In genomic region chrX:15738686-15739016, GRCh38 we compare ENCODE assay signal across 8 cellular contexts. TPM values are rescaled to one million over a fixed set of nuclear protein-coding genes. Genes with fewer than 3 reads are reported as not detected.
DNase-seq lines count a peak whose midpoint lies in the region; ATAC-seq and TF ChIP-seq lines count a peak whose summit lies in the region.

No MANE protein-coding gene starts in this region.

- intact Hi-C loops in prostate gland (cut with DNase I), result loop anchor here (10.0 kb wide), 1 partner anchor 54 kb away; no protein-coding TSS in a partner anchor

- TF ChIP-seq CTCF in GM12864 (IDR thresholded peaks at IDR 0.05; ENCODE audit: low read depth, low read length, missing control alignments), result no peak
- TF ChIP-seq CTCF in SK-N-SH (IDR thresholded peaks at IDR 0.05), result no peak
- TF ChIP-seq CTCF in prostate gland (IDR thresholded peaks at IDR 0.05), result no peak

- peak overlapping the region; percentile 67; the same call in 1 of the 2 replicates for H2AFZ ChIP-seq in SK-N-SH (ENCODE audit: low read depth)

- CTCF ChIA-PET in SK-N-SH (lab: Yijun Ruan, JAX), result interaction anchor here (1.3 kb wide), 1 partner anchor 77 kb away, joined by 5 read pairs; no protein-coding TSS in a partner anchor

- no peak for TF ChIP-seq RAD21 in SK-N-SH (IDR thresholded peaks at IDR 0.05; ENCODE audit: low read length)

- H3K9ac ChIP-seq in SK-N-SH, result no peak overlapping the region

- no peak for ATAC-seq in HG02973 (IDR thresholded peaks at IDR 0.05; ENCODE audit: unreplicated experiment)
- no peak for ATAC-seq in HG03025 (IDR thresholded peaks at IDR 0.05; ENCODE audit: low FRiP score, unreplicated experiment)

- H3K27me3 ChIP-seq in SK-N-SH (ENCODE audit: insufficient read depth) (no peaks in the 10 kb centered on the region), esophagus (ENCODE audit: control insufficient read depth in 1 of 2, insufficient read depth in 2 of 2, low read length in 2 of 2) (no peaks in the 10 kb centered on the region), prostate gland (replicated peaks; ENCODE audit: insufficient read depth) (no peaks in the 10 kb centered on the region)

- H3K4me2 ChIP-seq in SK-N-SH, result peak overlapping the region; percentile 65

- H3K4me3 ChIP-seq in GM12864 (ENCODE audit: low read depth, low read length) (peak overlapping the region; percentile 44), SK-N-SH (ENCODE audit: low read depth in 2 of 2, low read length in 1 of 2) (peak overlapping the region; percentile 58), esophagus (ENCODE audit: low read depth in 1 of 2, low read length in 2 of 2) (peak overlapping the region; percentile 56 to 71), prostate gland (peak overlapping the region; percentile 44 to 49)

- DNase-seq in GM12864 (ENCODE audit: low read depth) (no peak), SK-N-SH (no peak), prostate gland (ENCODE audit: low spot score) (no peak), NCI-H526 treated with DMSO at 0.1 percent for 48 hours (lab: John Stamatoyannopoulos, UW) (no peak), H4 (ENCODE audit: low spot score) (no peak)

- no peak overlapping the region for H3K27ac ChIP-seq in SK-N-SH (ENCODE audit: low read depth in 2 of 2, low read length in 1 of 2)
- H3K27ac ChIP-seq in esophagus (ENCODE audit: low read depth in 2 of 2, low read length in 1 of 2), result peak overlapping the region; percentile 59
- peak overlapping the region; percentile 61 to 71 for H3K27ac ChIP-seq in prostate gland

- 64% methylated on average over 6 of the region's 6 CpGs for WGBS in SK-N-SH (ENCODE audit: low lambda C conversion rate)
- WGBS in esophagus, 2 donors, result 21 to 30% methylated on average over 6 of the region's 6 CpGs
- WGBS in prostate gland, result 7% methylated on average over 6 of the region's 6 CpGs

- no peaks in the 10 kb centered on the region for H3K79me2 ChIP-seq in SK-N-SH (ENCODE audit: insufficient read depth)

- H3F3A ChIP-seq in SK-N-SH (replicated peaks; ENCODE audit: insufficient read depth), result peaks cover 16% of the 10 kb centered on the region

- no peak for TF ChIP-seq EP300 in SK-N-SH (IDR thresholded peaks at IDR 0.05; ENCODE audit: borderline replicate concordance in 1 of 2, low read depth in 1 of 2, low read length in 1 of 2)

- H3K4me1 ChIP-seq in SK-N-SH (ENCODE audit: control insufficient read depth in 1 of 2, insufficient read depth in 2 of 2, low read depth in 1 of 2, low read length in 1 of 2) (peaks cover 5 to 10% of the 10 kb centered on the region in 2 experiments; a peak in 2 of 4 replicates), esophagus (ENCODE audit: control insufficient read depth in 2 of 2, insufficient read depth in 2 of 2, low read length in 1 of 2) (no peaks in the 10 kb centered on the region), prostate gland (replicated peaks) (no peaks in the 10 kb centered on the region)

- H4K20me1 ChIP-seq in SK-N-SH (ENCODE audit: insufficient read depth), result no peaks in the 10 kb centered on the region

- H3K36me3 ChIP-seq in SK-N-SH (replicated peaks in 1 of 2; ENCODE audit: control insufficient read depth in 1 of 2, insufficient read depth in 2 of 2, low read length in 1 of 2) (no peaks in the 10 kb centered on the region), esophagus (ENCODE audit: control insufficient read depth in 2 of 2, insufficient read depth in 2 of 2, low read length in 1 of 2) (no peaks in the 10 kb centered on the region), prostate gland (no peaks in the 10 kb centered on the region)

- H3K9me2 ChIP-seq in SK-N-SH, result no peaks in the 10 kb centered on the region

- POLR2A ChIA-PET in SK-N-SH (lab: Yijun Ruan, JAX), result interaction anchor here (1.2 kb wide), 1 partner anchor 980 kb away, joined by 4 read pairs; no protein-coding TSS in a partner anchor

- H3K9me3 ChIP-seq in SK-N-SH (no peaks in the 10 kb centered on the region), esophagus (ENCODE audit: control insufficient read depth in 2 of 2, insufficient read depth in 1 of 2, low read depth in 1 of 2, low read length in 1 of 2) (no peaks in the 10 kb centered on the region), prostate gland (no peaks in the 10 kb centered on the region)

- no peak for TF ChIP-seq POLR2A in prostate gland (IDR thresholded peaks at IDR 0.05)

TF ChIP-seq in SK-N-SH, 30 proteins besides CTCF, POLR2A, EP300 and RAD21:
- no peak for TF ChIP-seq USF1 (IDR thresholded peaks at IDR 0.05; ENCODE audit: borderline replicate concordance, low read depth)
- no peak for TF ChIP-seq FOXJ3 (CRISPR knock-in tag; IDR thresholded peaks at IDR 0.05)
- TF ChIP-seq ELF1 (IDR thresholded peaks at IDR 0.05), result no peak
- TF ChIP-seq RFX5 (IDR thresholded peaks at IDR 0.05; ENCODE audit: low read length), result no peak
- no peak for TF ChIP-seq TCF12 (IDR thresholded peaks at IDR 0.05)

RNA-seq across cellular contexts. Expression of gene CA5B, which starts 0.6 kb away (rescaled TPM):
- polyA plus RNA-seq in SK-N-SH (2012; rRNA removed), result 4.4 and 8.0 TPM in 2 replicates
- polyA plus RNA-seq in SK-N-SH (2012; cell fraction: cytosol; rRNA removed), result 5.8 and 6.0 TPM in 2 replicates
- polyA plus RNA-seq in SK-N-SH (2012; cell fraction: nucleus; rRNA removed), result 4.7 and 6.4 TPM in 2 replicates
- polyA plus RNA-seq in esophagus, result 1 to 10 TPM; 1.5 to 1.6 TPM
- total RNA-seq in prostate gland, result 10 to 100 TPM in 1 of 2 donors, 1 to 10 TPM in 1; 4.6 to 35.7 TPM
- total RNA-seq in H4 (2014; rRNA removed; shearing (Covaris generic)), result 4.5 and 6.0 TPM in 2 replicates

RNA-seq across cellular contexts. Expression of gene ZRSR2, which starts 51.6 kb away (rescaled TPM):
- polyA plus RNA-seq in SK-N-SH (2012; rRNA removed) (14.3 and 18.7 TPM in 2 replicates), esophagus (10 to 100 TPM; 11.5 to 11.9 TPM)
- polyA plus RNA-seq in SK-N-SH (2012; cell fraction: cytosol; rRNA removed), result 14.5 and 19.3 TPM in 2 replicates
- polyA plus RNA-seq in SK-N-SH (2012; cell fraction: nucleus; rRNA removed), result 28.0 and 48.1 TPM in 2 replicates
- 1 to 10 TPM; 2.9 to 6.2 TPM for total RNA-seq in prostate gland
- total RNA-seq in H4 (2014; rRNA removed; shearing (Covaris generic)), result 4.0 TPM in 1 of 2 replicates, not detected in the other

Comparison
In these comparisons a context has a peak if more than half of its experiments do, and no peak if none do; other contexts are left out.
1. H3K27ac ChIP-seq: peak in esophagus (2 of 2) and prostate gland (2 of 2); none in SK-N-SH (0 of 2).
2. Peak in every context shown above with its lines, with median percentiles within 50 percentile points of each other: H3K4me3 ChIP-seq.